In the genomic region with DNA sequence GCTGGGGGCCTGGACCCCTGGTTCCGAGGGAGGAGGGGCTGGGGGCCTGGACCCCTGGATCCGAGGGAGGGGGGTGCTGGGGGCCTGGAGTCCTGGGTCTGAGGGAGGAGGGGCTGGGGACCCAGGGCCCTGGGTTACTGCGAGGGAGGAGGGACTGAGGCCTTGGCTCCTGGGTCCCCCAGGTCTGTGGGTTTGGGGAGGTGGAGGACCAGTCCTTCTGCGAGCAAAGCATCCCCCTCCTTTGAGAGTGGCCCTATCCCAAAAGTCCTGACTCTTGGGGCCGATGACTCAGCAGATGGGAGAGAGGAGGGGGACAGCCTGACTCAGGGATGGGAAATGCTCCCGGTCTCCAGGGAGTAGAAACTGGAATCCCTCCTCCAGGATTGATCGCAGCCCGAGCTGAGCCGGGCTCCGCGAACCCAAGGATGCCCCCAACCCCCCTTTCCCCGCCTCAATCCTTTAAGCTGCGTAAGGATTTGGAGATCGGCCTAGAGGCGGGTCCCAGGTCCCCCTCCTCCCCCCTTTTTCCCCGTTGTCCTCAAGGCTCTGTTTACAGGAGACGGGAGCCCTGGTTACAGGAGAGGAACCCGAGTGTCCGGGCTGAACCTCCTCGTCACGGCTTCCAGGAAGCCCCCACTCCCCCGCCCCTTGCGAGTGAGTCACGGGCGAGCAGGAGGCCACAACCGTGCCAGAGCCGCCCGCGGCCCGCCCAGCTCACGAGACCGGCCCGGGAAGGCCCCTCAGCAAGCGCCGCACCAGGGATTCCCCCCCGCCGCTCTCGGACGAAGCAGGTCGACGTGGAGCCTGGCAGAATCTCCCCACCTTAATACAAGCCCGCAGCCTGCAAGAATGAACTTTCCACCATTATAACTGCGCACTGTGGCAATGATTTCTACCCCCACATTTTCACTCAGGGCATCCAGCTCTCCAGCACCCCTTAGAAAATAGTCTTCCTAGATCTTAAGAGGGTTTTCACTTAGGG, we compare ENCODE assay signal across 8 cellular contexts. TPM values are rescaled to one million over a fixed set of nuclear protein-coding genes. Genes with fewer than 3 reads are reported as not detected.
DNase-seq lines count a peak whose midpoint lies in the region; ATAC-seq and TF ChIP-seq lines count a peak whose summit lies in the region.

No MANE protein-coding gene starts in this region.

- ATAC-seq in HG03097 (IDR thresholded peaks at IDR 0.05; ENCODE audit: low FRiP score, unreplicated experiment), result no peak

- H3K36me3 ChIP-seq in SJSA1 (peaks cover 17% of the 10 kb centered on the region), subcutaneous abdominal adipose tissue (ENCODE audit: control insufficient read depth in 5 of 5, insufficient read depth in 5 of 5, low read length in 5 of 5) (peaks cover 0 to 20% (median 17%) of the 10 kb centered on the region in 5 donors)

- H3K27me3 ChIP-seq in SJSA1 (replicated peaks) (no peaks in the 10 kb centered on the region), subcutaneous abdominal adipose tissue (ENCODE audit: control insufficient read depth in 5 of 5, insufficient read depth in 4 of 5, low read length in 5 of 5) (no peaks in the 10 kb centered on the region)

- peak overlapping the region; percentile 96 for H3K27ac ChIP-seq in SJSA1
- peak overlapping the region; percentile 99 for H3K27ac ChIP-seq in subcutaneous abdominal adipose tissue (ENCODE audit: low read depth, low read length)

- peak; percentile 98 for DNase-seq in HS-5 (ENCODE audit: low read depth)
- DNase-seq in SJSA1 (ENCODE audit: low read depth in 1 of 2, low spot score in 2 of 2), result peak; percentile 95 to 98
- peak; percentile 98 for DNase-seq in activated naive CD4-positive, alpha-beta T cell treated with Interleukin-2 at 50 U/mL for 16 hours
- DNase-seq in foreskin melanocyte, result peak; percentile 79
- DNase-seq in nucleus accumbens (lab: John Stamatoyannopoulos, UW), result peak in 51 of 56 donors; percentile 24 to 95 (median 64)

- peak overlapping the region; percentile 79 to 97 (median 81) for H3K9ac ChIP-seq in subcutaneous abdominal adipose tissue (ENCODE audit: low read length in 5 of 5)

- no peak for TF ChIP-seq CTCF in GM12875 (IDR thresholded peaks at IDR 0.05; ENCODE audit: borderline replicate concordance, insufficient read depth, low read depth, low read length)

- H3K9me3 ChIP-seq in SJSA1 (replicated peaks), result no peaks in the 10 kb centered on the region
- H3K9me3 ChIP-seq in subcutaneous abdominal adipose tissue (ENCODE audit: control insufficient read depth in 5 of 5, low read length in 5 of 5), result no peaks in the 10 kb centered on the region

- H3K4me3 ChIP-seq in GM12875 (ENCODE audit: low read depth, low read length) (peak overlapping the region; percentile 59), SJSA1 (peak overlapping the region; percentile 35), subcutaneous abdominal adipose tissue (ENCODE audit: low read depth in 1 of 5, low read length in 5 of 5) (peak overlapping the region; percentile 55 to 66 (median 64))

- H3K4me1 ChIP-seq in SJSA1 (replicated peaks), result peaks cover 49% of the 10 kb centered on the region
- peaks cover 15 to 65% (median 48%) of the 10 kb centered on the region in 5 donors for H3K4me1 ChIP-seq in subcutaneous abdominal adipose tissue (ENCODE audit: control insufficient read depth in 5 of 5, insufficient read depth in 5 of 5, low read length in 5 of 5)

RNA-seq across cellular contexts. Expression of a gene that starts 3.0 kb away (rescaled TPM):
- 2.0 and 4.3 TPM in 2 replicates for total RNA-seq in SJSA1 (2014; rRNA removed; shearing (Covaris generic))

RNA-seq across cellular contexts. Expression of a gene that starts 8.8 kb away (rescaled TPM):
- total RNA-seq in SJSA1 (2014; rRNA removed; shearing (Covaris generic)), result 8.6 and 17.9 TPM in 2 replicates

RNA-seq across cellular contexts. Expression of a gene that starts 12.4 kb away (rescaled TPM):
- total RNA-seq in SJSA1 (2014; rRNA removed; shearing (Covaris generic)), result 24.3 and 38.9 TPM in 2 replicates

RNA-seq across cellular contexts. Expression of a gene that starts 12.7 kb away (rescaled TPM):
- total RNA-seq in SJSA1 (2014; rRNA removed; shearing (Covaris generic)), result 55.2 and 61.6 TPM in 2 replicates

RNA-seq across cellular contexts. Expression of a gene that starts 32.1 kb away (rescaled TPM):
- 54.0 and 69.4 TPM in 2 replicates for total RNA-seq in SJSA1 (2014; rRNA removed; shearing (Covaris generic))
